ENCODE assay signal across 8 cellular contexts in genomic region chr15:84748274-84749110, GRCh38. TPM values are rescaled to one million over a fixed set of nuclear protein-coding genes. Genes with fewer than 3 reads are reported as not detected.
A peak's percentile ranks its signal among the peaks of the same experiment; 100 is the strongest.
DNase-seq lines count a peak whose midpoint lies in the region; ATAC-seq and TF ChIP-seq lines count a peak whose summit lies in the region.

Gene ZNF592, plus strand, starts transcription at chr15:84748592. Its CDS starts 34,084 bp downstream, at chr15:84782676.

- H3K9me3 Mint-ChIP-seq in endodermal cell: no peaks in the 10 kb centered on the region

- H3K36me3 Mint-ChIP-seq in endodermal cell (ENCODE audit: low read depth): peaks cover 3% of the 10 kb centered on the region

- CTCF ChIA-PET in AG04450 (lab: Charles Lee): interaction anchor here (1.4 to 1.5 kb wide), 2 partner anchors 180 to 252 kb away, joined by 3 to 4 read pairs; no protein-coding TSS in a partner anchor

- peak; percentile 11 for ATAC-seq in GM18870 (IDR thresholded peaks at IDR 0.05; ENCODE audit: unreplicated experiment)
- peak; percentile 45 for ATAC-seq in HG03103 (IDR thresholded peaks at IDR 0.05; ENCODE audit: low read depth, unreplicated experiment)

- H3K4me3 ChIP-seq in AG04450 (ENCODE audit: low read depth, low read length) (peak within 1 kb of the TSS; percentile 97), endodermal cell (ENCODE audit: low read length) (peak within 1 kb of the TSS; percentile 96), mesodermal cell (ENCODE audit: extremely low read depth, insufficient read depth, low read length, poor library complexity, severe bottlenecking) (peak within 1 kb of the TSS; percentile 73)

- no peaks in the 10 kb centered on the region for H3K27me3 Mint-ChIP-seq in endodermal cell (ENCODE audit: insufficient read depth)

- H3K36me3 ChIP-seq in endodermal cell (ENCODE audit: control insufficient read depth, insufficient read depth, low read length) (peaks cover 11% of the 10 kb centered on the region), mesodermal cell (ENCODE audit: control insufficient read depth, insufficient read depth, low read length) (peaks cover 5% of the 10 kb centered on the region)

- POLR2A ChIA-PET in AG04450 (lab: Yijun Ruan, JAX): no interaction called here

- peak within 1 kb of the TSS; percentile 99 for H3K27ac Mint-ChIP-seq in endodermal cell

- no peaks in the 10 kb centered on the region; the same call in 1 of the 2 replicates for H3K9me3 ChIP-seq in AG04450 (ENCODE audit: control insufficient read depth, insufficient read depth, low read length)
- no peaks in the 10 kb centered on the region for H3K9me3 ChIP-seq in endodermal cell (ENCODE audit: control insufficient read depth, low read length)
- H3K9me3 ChIP-seq in mesodermal cell (ENCODE audit: control insufficient read depth, low read length): no peaks in the 10 kb centered on the region

- DNase-seq in AG04450 (ENCODE audit: low read depth, low spot score): peak; percentile 26
- DNase-seq in NOMO-1 treated with DMSO at 0.1 percent for 48 hours (lab: John Stamatoyannopoulos, UW; ENCODE audit: unreplicated experiment): peak; percentile 70
- DNase-seq in activated CD8-positive, alpha-beta memory T cell treated with anti-CD3 and anti-CD28 coated beads for 48 hours (ENCODE audit: low read depth in 2 of 3, low spot score in 2 of 3): peak; percentile 42 to 67 (median 62)
- peak; percentile 91 for DNase-seq in endodermal cell
- DNase-seq in stimulated activated CD8-positive, alpha-beta memory T cell treated with anti-CD3 and anti-CD28 coated beads, Interleukin-15, amount 100 ng/mL, for 48 hours (ENCODE audit: low read depth in 2 of 2): peak; percentile 64 to 72

- 0% methylated on average over 20 to 127 of the region's 127 CpGs for WGBS in endodermal cell (ENCODE audit: insufficient coverage in 1 of 2, insufficient read length in 1 of 2), 2 experiments
- 0% methylated on average over 82 to 85 of the region's 127 CpGs for WGBS in mesodermal cell (ENCODE audit: insufficient coverage in 2 of 2), 2 experiments

- H3K4me1 ChIP-seq in endodermal cell (ENCODE audit: control insufficient read depth, insufficient read depth, low read length) (peaks cover 6% of the 10 kb centered on the region), mesodermal cell (ENCODE audit: control insufficient read depth, insufficient read depth, low read length, poor library complexity, severe bottlenecking) (peaks cover 18% of the 10 kb centered on the region)

- H3K9ac ChIP-seq in endodermal cell (ENCODE audit: extremely low read depth, low read length, poor library complexity, severe bottlenecking): peak within 1 kb of the TSS; percentile 82

- H3K27ac ChIP-seq in AG04450 (ENCODE audit: low read depth, low read length) (peak within 1 kb of the TSS; percentile 89), endodermal cell (ENCODE audit: low read depth, low read length) (peak within 1 kb of the TSS; percentile 73), mesodermal cell (ENCODE audit: low read depth, low read length, severe bottlenecking) (peak within 1 kb of the TSS; percentile 94)

- no peaks in the 10 kb centered on the region for H3K27me3 ChIP-seq in AG04450 (ENCODE audit: control insufficient read depth, insufficient read depth, low read length)
- no peaks in the 10 kb centered on the region for H3K27me3 ChIP-seq in endodermal cell (ENCODE audit: control insufficient read depth, insufficient read depth, low read length, poor library complexity, severe bottlenecking)

- peaks cover 41% of the 10 kb centered on the region for H3K4me1 Mint-ChIP-seq in endodermal cell

- no peak for TF ChIP-seq CTCF in AG04450 (IDR thresholded peaks at IDR 0.05; ENCODE audit: low read depth, low read length)
- TF ChIP-seq CTCF in endodermal cell (conservative IDR thresholded peaks at IDR 0.05): peak; percentile 21

- H3K4me3 Mint-ChIP-seq in endodermal cell: peak within 1 kb of the TSS; percentile 91

RNA-seq across cellular contexts. Expression of gene ZNF592, which starts in this region (rescaled TPM):
- polyA plus RNA-seq in AG04450 (2011; rRNA removed): 6.2 and 6.9 TPM in 2 replicates
- polyA minus RNA-seq in AG04450 (2011; rRNA and poly(A)+ RNA removed): 10.3 and 12.7 TPM in 2 replicates
- 10 to 100 TPM; 33.3 to 35.2 TPM for total RNA-seq in endodermal cell
- polyA plus RNA-seq in endodermal cell (2013, experiment 1 of 2): 25.4 TPM
- polyA plus RNA-seq in endodermal cell (2013, experiment 2 of 2): 23.1 TPM
- 18.8 TPM for polyA plus RNA-seq in mesodermal cell (2013, experiment 1 of 2)
- polyA plus RNA-seq in mesodermal cell (2013, experiment 2 of 2): 15.8 TPM

Comparison
In these comparisons a context has a peak if more than half of its experiments do, and no peak if none do; other contexts are left out.
1. Peak in every context shown above with its lines: DNase-seq, ATAC-seq, H3K4me3 ChIP-seq and H3K27ac ChIP-seq.
2. DNase-seq: peak in every context shown above with its lines; median percentile 91 in endodermal cell; 70 in NOMO-1 treated with DMSO at 0.1 percent for 48 hours; 68 in stimulated activated CD8-positive, alpha-beta memory T cell treated with anti-CD3 and anti-CD28 coated beads, Interleukin-15, amount 100 ng/mL, for 48 hours; 62 in activated CD8-positive, alpha-beta memory T cell treated with anti-CD3 and anti-CD28 coated beads for 48 hours; 26 in AG04450.